ENCODE assay signal across 8 cellular contexts in the genomic region with DNA sequence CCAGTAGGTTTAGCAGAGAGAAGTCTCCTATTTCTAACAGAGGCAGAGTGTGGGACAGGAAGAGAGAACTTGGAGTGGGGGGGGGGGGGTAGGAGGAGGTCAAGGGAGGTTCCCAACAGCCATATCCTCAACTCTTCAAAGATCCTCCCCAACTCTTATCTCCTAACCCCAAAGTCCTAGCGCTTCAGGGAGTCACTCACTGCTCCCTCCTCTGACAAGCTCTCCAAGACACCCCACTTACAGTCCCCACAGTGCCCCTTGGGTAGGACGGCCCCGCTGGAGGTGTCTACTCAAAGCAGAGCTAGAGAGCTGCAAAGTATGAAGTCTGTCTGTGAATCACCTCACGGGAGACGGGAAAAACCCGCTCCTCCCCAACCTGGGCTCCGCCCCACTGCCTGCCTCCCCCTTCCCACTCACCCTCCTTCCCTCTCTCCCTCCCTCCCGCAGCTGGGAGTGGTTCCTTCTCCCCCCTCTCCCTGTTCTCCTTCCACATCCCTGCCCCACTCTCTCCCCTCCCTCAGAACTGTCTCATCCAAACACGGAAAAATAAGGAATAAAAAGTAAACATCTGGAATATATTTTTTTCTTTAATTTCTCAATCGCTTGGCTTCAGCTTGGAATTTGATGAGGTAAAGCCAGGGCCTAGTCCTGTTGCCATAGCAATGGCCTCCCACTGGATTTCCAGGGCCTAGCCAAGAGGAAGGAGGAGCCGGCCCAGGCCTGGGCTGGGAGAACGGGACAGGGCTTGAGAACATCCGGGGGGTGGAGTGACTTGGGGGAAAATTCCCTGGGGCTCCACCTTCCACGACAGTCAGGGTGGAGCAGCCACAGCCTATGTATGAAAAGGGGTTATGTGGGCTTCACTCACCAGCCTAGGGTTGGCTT. TPM values are rescaled to one million over a fixed set of nuclear protein-coding genes. Genes with fewer than 3 reads are reported as not detected.
A peak's percentile ranks its signal among the peaks of the same experiment; 100 is the strongest.
DNase-seq lines count a peak whose midpoint lies in the region; TF ChIP-seq lines count a peak whose summit lies in the region.

No MANE protein-coding gene starts in this region.

- no peak overlapping the region for H3K4me3 Mint-ChIP-seq in activated naive CD8-positive, alpha-beta T cell treated with anti-CD3 and anti-CD28 coated beads for 36 hours

- no peak overlapping the region for H3K27ac Mint-ChIP-seq in activated naive CD8-positive, alpha-beta T cell treated with anti-CD3 and anti-CD28 coated beads for 36 hours

- peaks cover 28% of the 10 kb centered on the region for H3K36me3 Mint-ChIP-seq in activated naive CD8-positive, alpha-beta T cell treated with anti-CD3 and anti-CD28 coated beads for 36 hours

- H3K4me1 Mint-ChIP-seq in activated naive CD8-positive, alpha-beta T cell treated with anti-CD3 and anti-CD28 coated beads for 36 hours = peaks cover 30% of the 10 kb centered on the region

- no peaks in the 10 kb centered on the region for H3K9me3 Mint-ChIP-seq in activated naive CD8-positive, alpha-beta T cell treated with anti-CD3 and anti-CD28 coated beads for 36 hours

- in situ Hi-C loops in KBM-7 (cut with MboI; ENCODE audit: low pct_unique_long_range_greater_than_20kb, low sequenced_read_pairs) = no loop called here

- H3K27me3 Mint-ChIP-seq in activated naive CD8-positive, alpha-beta T cell treated with anti-CD3 and anti-CD28 coated beads for 36 hours = no peaks in the 10 kb centered on the region

- DNase-seq in DMS153 (lab: John Stamatoyannopoulos, UW) = peak; percentile 73
- DNase-seq in KBM-7 = peak; percentile 31
- DNase-seq in activated naive CD8-positive, alpha-beta T cell treated with anti-CD3 and anti-CD28 coated beads for 36 hours = peak; percentile 15
- DNase-seq in globus pallidus (ENCODE audit: low spot score) = peak; percentile 54
- DNase-seq in nucleus accumbens (lab: John Stamatoyannopoulos, UW) = peak in 51 of 56 donors; percentile 21 to 86 (median 57)
- no peak for DNase-seq in GM20000 (ENCODE audit: low spot score)
- DNase-seq in LoVo (ENCODE audit: low spot score) = no peak
- no peak for DNase-seq in activated CD4-positive, CD25-positive, alpha-beta regulatory T cell treated with anti-CD3 and anti-CD28 coated beads, Interleukin-2, amount 50 U/mL, for 72 hours

- no peak for TF ChIP-seq CTCF in GM20000 (IDR thresholded peaks at IDR 0.05; ENCODE audit: extremely low read depth, missing control alignments)

RNA-seq across cellular contexts. Expression of gene TNKS1BP1, which starts 2.5 kb away (rescaled TPM):
- 10 to 100 TPM; 20.8 to 22.1 TPM for total RNA-seq in activated naive CD8-positive, alpha-beta T cell treated with anti-CD3 and anti-CD28 coated beads for 36 hours

RNA-seq across cellular contexts. Expression of gene SSRP1, which starts 13.5 kb away (rescaled TPM):
- total RNA-seq in activated naive CD8-positive, alpha-beta T cell treated with anti-CD3 and anti-CD28 coated beads for 36 hours = 100 to 1,000 TPM; 318 to 332 TPM

RNA-seq across cellular contexts. Expression of gene P2RX3, which starts 15.9 kb away (rescaled TPM):
- not detected for total RNA-seq in activated naive CD8-positive, alpha-beta T cell treated with anti-CD3 and anti-CD28 coated beads for 36 hours

RNA-seq across cellular contexts. Expression of gene PRG3, which starts 58.7 kb away (rescaled TPM):
- not detected for total RNA-seq in activated naive CD8-positive, alpha-beta T cell treated with anti-CD3 and anti-CD28 coated beads for 36 hours

Comparison
In these comparisons a context has a peak if more than half of its experiments do, and no peak if none do; other contexts are left out.
1. DNase-seq: peak in DMS153 (single experiment), KBM-7 (single experiment), activated naive CD8-positive, alpha-beta T cell treated with anti-CD3 and anti-CD28 coated beads for 36 hours (single experiment), globus pallidus (single experiment) and nucleus accumbens (51 of 56); none in GM20000 (single experiment), LoVo (single experiment) and activated CD4-positive, CD25-positive, alpha-beta regulatory T cell treated with anti-CD3 and anti-CD28 coated beads, Interleukin-2, amount 50 U/mL, for 72 hours (single experiment).